1 cellular context compared by ENCODE assay signal in the genomic region with DNA sequence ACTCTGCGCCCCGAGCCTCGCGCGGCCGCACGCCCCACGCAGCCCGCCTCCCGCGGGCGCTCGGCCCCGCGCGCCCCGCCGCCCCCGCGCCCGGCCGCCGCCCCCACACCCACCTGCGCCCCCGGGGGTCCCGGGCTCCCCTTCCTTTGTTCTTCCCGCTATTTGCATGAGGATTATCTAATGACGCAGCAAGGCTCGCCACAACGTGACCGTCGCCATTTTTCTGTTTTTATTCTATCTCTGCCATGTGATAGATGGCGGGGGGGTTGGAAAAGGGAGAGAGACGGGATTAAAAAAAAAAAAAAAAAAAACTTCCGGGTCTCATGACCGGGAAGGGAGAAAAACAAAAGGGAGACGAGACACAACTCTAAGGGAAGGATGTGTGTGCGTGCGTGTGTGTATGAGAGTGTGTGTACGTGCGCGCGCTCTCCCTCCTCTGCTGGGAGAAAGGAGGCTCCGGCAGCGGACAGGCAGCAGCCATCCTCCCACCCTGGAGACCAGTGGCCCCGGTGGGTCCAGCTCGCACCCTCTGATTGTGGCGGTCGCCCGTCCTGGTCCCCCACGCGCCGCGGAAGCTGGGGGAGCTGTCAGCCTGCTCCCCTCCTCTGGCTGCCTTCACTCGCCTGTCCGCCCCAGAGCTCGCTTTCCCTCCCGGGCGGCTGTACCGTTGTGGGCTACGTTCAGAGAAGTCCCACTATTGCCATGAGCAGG.
TF ChIP-seq lines count a peak whose summit lies in the region.

No MANE protein-coding gene starts in this region.

TF ChIP-seq in HepG2, 621 proteins besides CTCF, POLR2A, EP300 and RAD21 (continued from another document and continues in another):
- TF ChIP-seq ZNF646 (CRISPR knock-in tag; IDR thresholded peaks at IDR 0.05) (0 out of 2 replicates have a peak, but pooled peaks have one; percentile 47), ZNF710 (CRISPR knock-in tag; IDR thresholded peaks at IDR 0.05; ENCODE audit: borderline replicate concordance) (peak; percentile 57; the same call in 1 of the 2 replicates), POLR2G (IDR thresholded peaks at IDR 0.05; ENCODE audit: low read depth, low read length) (peak; percentile 17; the same call in 1 of the 2 replicates), ASH2L (IDR thresholded peaks at IDR 0.05; ENCODE audit: insufficient read length, low read depth, low read length) (peak; percentile 2), ZNF687 (CRISPR knock-in tag; IDR thresholded peaks at IDR 0.05) (peak; percentile 64), ZNF496 (CRISPR knock-in tag; IDR thresholded peaks at IDR 0.05; ENCODE audit: insufficient replicate concordance) (no peak), ZNF225 (CRISPR knock-in tag; IDR thresholded peaks at IDR 0.05) (peak; percentile 58; the same call in 1 of the 2 replicates), SMARCC2 (IDR thresholded peaks at IDR 0.05) (no peak), GATAD2A (CRISPR knock-in tag; IDR thresholded peaks at IDR 0.05) (peak; percentile 36), ZNF264 (CRISPR knock-in tag; IDR thresholded peaks at IDR 0.05) (no peak), AGO2 (optimal IDR thresholded peaks at IDR 0.05; ENCODE audit: low read depth, low read length) (no peak), KDM5B (CRISPR knock-in tag; IDR thresholded peaks at IDR 0.05; ENCODE audit: borderline replicate concordance) (peak; percentile 55; the same call in 1 of the 2 replicates), RXRA (CRISPR knock-in tag; IDR thresholded peaks at IDR 0.05) (0 out of 2 replicates have a peak, but pooled peaks have one; percentile 25), ZNF766 (CRISPR knock-in tag; IDR thresholded peaks at IDR 0.05; ENCODE audit: borderline replicate concordance) (0 out of 2 replicates have a peak, but pooled peaks have one; percentile 13), YEATS4 (CRISPR knock-in tag; IDR thresholded peaks at IDR 0.05; ENCODE audit: borderline replicate concordance) (peak; percentile 54; the same call in 1 of the 2 replicates), TAF1 (CRISPR knock-in tag; IDR thresholded peaks at IDR 0.05) (0 out of 2 replicates have a peak, but pooled peaks have one; percentile 29), ZNF350 (CRISPR knock-in tag; IDR thresholded peaks at IDR 0.05; ENCODE audit: borderline replicate concordance, low read depth) (peak; percentile 51; the same call in 1 of the 2 replicates), ZNF670 (CRISPR knock-in tag; IDR thresholded peaks at IDR 0.05; ENCODE audit: borderline replicate concordance) (0 out of 2 replicates have a peak, but pooled peaks have one; percentile 26), PITX1 (CRISPR knock-in tag; IDR thresholded peaks at IDR 0.05) (peak; percentile 15; the same call in 1 of the 2 replicates), ZNF747 (CRISPR knock-in tag; IDR thresholded peaks at IDR 0.05; ENCODE audit: borderline replicate concordance) (no peak), HNRNPUL1 (IDR thresholded peaks at IDR 0.05; ENCODE audit: low read depth, low read length) (no peak), SNAI1 (CRISPR knock-in tag; IDR thresholded peaks at IDR 0.05; ENCODE audit: borderline replicate concordance) (0 out of 2 replicates have a peak, but pooled peaks have one; percentile 66), POGZ (CRISPR knock-in tag; IDR thresholded peaks at IDR 0.05) (peak; percentile 38; the same call in 1 of the 2 replicates), HMGXB4 (CRISPR knock-in tag; IDR thresholded peaks at IDR 0.05; ENCODE audit: borderline replicate concordance in 1 of 2, low read depth in 1 of 2) (no peak), ZGPAT (CRISPR knock-in tag; IDR thresholded peaks at IDR 0.05) (peak; percentile 57; the same call in 1 of the 2 replicates), MYC (CRISPR knock-in tag; IDR thresholded peaks at IDR 0.05; ENCODE audit: borderline replicate concordance) (peak; percentile 16; the same call in 1 of the 2 replicates), GABPB1 (CRISPR knock-in tag; IDR thresholded peaks at IDR 0.05) (peak; percentile 53; the same call in 1 of the 2 replicates), SAP130 (CRISPR knock-in tag; IDR thresholded peaks at IDR 0.05; ENCODE audit: low read depth) (peak; percentile 59), ZNF580 (CRISPR knock-in tag; IDR thresholded peaks at IDR 0.05; ENCODE audit: borderline replicate concordance, low read depth) (0 out of 2 replicates have a peak, but pooled peaks have one; percentile 24), MTA1 (CRISPR knock-in tag; IDR thresholded peaks at IDR 0.05; ENCODE audit: borderline replicate concordance) (0 out of 2 replicates have a peak, but pooled peaks have one; percentile 30), TEAD2 (CRISPR knock-in tag; IDR thresholded peaks at IDR 0.05) (no peak), HDAC1 (CRISPR knock-in tag; IDR thresholded peaks at IDR 0.05) (0 out of 2 replicates have a peak, but pooled peaks have one; percentile 43), YY1 (IDR thresholded peaks at IDR 0.05; ENCODE audit: insufficient read depth, insufficient replicate concordance, low read depth, low read length) (peak; percentile 35)
- TF ChIP-seq, protein P1, sequence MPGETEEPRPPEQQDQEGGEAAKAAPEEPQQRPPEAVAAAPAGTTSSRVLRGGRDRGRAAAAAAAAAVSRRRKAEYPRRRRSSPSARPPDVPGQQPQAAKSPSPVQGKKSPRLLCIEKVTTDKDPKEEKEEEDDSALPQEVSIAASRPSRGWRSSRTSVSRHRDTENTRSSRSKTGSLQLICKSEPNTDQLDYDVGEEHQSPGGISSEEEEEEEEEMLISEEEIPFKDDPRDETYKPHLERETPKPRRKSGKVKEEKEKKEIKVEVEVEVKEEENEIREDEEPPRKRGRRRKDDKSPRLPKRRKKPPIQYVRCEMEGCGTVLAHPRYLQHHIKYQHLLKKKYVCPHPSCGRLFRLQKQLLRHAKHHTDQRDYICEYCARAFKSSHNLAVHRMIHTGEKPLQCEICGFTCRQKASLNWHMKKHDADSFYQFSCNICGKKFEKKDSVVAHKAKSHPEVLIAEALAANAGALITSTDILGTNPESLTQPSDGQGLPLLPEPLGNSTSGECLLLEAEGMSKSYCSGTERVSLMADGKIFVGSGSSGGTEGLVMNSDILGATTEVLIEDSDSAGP (CRISPR knock-in tag; IDR thresholded peaks at IDR 0.05; ENCODE audit: borderline replicate concordance): 0 out of 2 replicates have a peak, but pooled peaks have one; percentile 24
- TF ChIP-seq, protein P2, sequence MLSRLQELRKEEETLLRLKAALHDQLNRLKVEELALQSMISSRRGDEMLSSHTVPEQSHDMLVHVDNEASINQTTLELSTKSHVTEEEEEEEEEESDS (CRISPR knock-in tag; IDR thresholded peaks at IDR 0.05; ENCODE audit: borderline replicate concordance): no peak
- TF ChIP-seq, protein P3, sequence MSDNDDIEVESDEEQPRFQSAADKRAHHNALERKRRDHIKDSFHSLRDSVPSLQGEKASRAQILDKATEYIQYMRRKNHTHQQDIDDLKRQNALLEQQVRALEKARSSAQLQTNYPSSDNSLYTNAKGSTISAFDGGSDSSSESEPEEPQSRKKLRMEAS (IDR thresholded peaks at IDR 0.05): no peak; the same call in 1 of the 2 replicates
